1 cellular context compared by ENCODE assay signal in the genomic region with DNA sequence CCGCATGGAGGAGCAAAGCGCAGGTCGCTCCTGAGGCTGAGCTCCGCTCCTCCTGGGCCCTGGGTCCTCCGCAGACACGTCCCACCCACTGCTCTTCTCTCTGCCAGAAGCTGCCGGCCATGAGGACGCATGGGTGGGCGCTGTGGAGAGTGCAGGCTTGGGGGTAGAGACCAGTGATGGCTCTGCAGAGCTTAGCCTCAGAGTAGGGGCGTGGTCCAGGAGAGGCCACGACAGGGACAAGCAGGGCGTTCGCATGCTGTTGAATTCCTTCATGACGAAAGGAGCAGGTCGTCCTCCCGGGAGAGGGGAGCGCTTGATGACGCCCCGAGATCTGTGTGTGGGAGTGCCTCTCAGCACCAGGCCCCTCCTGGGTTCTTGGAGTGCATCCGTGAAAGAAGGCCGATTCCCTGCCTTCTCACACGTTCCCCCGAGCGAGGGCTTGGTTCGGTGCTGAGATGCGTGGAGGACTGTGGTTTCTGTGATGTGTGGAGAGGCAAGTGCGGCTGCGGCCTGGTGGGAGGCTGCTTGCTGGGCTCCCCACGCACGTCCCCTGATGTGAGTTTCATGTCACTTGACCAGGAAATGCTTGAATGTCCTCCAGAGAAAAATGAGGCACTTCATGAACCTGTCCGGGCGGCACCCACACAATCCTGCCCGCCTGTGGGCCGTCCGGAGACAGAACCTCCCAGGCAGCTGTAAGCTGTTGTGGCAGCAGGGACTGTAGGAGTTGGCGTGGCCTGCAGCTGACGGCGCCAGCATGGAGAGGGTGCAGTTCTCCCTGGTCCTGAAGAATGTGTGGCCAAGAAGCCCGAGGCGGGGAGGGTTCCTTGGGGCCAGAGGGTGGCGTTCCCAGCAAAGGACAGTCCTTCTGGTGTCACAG.
TF ChIP-seq lines count a peak whose summit lies in the region.

No MANE protein-coding gene starts in this region.

TF ChIP-seq in GM23338, 12 proteins besides CTCF, POLR2A, EP300 and RAD21:
- TF ChIP-seq, protein P1, sequence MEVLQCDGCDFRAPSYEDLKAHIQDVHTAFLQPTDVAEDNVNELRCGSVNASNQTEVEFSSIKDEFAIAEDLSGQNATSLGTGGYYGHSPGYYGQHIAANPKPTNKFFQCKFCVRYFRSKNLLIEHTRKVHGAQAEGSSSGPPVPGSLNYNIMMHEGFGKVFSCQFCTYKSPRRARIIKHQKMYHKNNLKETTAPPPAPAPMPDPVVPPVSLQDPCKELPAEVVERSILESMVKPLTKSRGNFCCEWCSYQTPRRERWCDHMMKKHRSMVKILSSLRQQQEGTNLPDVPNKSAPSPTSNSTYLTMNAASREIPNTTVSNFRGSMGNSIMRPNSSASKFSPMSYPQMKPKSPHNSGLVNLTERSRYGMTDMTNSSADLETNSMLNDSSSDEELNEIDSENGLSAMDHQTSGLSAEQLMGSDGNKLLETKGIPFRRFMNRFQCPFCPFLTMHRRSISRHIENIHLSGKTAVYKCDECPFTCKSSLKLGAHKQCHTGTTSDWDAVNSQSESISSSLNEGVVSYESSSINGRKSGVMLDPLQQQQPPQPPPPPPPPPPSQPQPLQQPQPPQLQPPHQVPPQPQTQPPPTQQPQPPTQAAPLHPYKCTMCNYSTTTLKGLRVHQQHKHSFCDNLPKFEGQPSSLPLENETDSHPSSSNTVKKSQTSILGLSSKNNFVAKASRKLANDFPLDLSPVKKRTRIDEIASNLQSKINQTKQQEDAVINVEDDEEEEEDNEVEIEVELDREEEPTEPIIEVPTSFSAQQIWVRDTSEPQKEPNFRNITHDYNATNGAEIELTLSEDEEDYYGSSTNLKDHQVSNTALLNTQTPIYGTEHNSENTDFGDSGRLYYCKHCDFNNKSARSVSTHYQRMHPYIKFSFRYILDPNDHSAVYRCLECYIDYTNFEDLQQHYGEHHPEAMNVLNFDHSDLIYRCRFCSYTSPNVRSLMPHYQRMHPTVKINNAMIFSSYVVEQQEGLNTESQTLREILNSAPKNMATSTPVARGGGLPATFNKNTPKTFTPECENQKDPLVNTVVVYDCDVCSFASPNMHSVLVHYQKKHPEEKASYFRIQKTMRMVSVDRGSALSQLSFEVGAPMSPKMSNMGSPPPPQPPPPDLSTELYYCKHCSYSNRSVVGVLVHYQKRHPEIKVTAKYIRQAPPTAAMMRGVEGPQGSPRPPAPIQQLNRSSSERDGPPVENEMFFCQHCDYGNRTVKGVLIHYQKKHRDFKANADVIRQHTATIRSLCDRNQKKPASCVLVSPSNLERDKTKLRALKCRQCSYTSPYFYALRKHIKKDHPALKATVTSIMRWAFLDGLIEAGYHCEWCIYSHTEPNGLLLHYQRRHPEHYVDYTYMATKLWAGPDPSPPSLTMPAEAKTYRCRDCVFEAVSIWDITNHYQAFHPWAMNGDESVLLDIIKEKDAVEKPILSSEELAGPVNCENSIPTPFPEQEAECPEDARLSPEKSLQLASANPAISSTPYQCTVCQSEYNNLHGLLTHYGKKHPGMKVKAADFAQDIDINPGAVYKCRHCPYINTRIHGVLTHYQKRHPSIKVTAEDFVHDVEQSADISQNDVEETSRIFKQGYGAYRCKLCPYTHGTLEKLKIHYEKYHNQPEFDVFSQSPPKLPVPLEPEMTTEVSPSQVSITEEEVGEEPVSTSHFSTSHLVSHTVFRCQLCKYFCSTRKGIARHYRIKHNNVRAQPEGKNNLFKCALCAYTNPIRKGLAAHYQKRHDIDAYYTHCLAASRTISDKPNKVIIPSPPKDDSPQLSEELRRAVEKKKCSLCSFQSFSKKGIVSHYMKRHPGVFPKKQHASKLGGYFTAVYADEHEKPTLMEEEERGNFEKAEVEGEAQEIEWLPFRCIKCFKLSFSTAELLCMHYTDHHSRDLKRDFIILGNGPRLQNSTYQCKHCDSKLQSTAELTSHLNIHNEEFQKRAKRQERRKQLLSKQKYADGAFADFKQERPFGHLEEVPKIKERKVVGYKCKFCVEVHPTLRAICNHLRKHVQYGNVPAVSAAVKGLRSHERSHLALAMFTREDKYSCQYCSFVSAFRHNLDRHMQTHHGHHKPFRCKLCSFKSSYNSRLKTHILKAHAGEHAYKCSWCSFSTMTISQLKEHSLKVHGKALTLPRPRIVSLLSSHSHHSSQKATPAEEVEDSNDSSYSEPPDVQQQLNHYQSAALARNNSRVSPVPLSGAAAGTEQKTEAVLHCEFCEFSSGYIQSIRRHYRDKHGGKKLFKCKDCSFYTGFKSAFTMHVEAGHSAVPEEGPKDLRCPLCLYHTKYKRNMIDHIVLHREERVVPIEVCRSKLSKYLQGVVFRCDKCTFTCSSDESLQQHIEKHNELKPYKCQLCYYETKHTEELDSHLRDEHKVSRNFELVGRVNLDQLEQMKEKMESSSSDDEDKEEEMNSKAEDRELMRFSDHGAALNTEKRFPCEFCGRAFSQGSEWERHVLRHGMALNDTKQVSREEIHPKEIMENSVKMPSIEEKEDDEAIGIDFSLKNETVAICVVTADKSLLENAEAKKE (CRISPR knock-in tag; IDR thresholded peaks at IDR 0.05) = no peak
- TF ChIP-seq, protein P2, sequence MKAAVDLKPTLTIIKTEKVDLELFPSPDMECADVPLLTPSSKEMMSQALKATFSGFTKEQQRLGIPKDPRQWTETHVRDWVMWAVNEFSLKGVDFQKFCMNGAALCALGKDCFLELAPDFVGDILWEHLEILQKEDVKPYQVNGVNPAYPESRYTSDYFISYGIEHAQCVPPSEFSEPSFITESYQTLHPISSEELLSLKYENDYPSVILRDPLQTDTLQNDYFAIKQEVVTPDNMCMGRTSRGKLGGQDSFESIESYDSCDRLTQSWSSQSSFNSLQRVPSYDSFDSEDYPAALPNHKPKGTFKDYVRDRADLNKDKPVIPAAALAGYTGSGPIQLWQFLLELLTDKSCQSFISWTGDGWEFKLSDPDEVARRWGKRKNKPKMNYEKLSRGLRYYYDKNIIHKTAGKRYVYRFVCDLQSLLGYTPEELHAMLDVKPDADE (IDR thresholded peaks at IDR 0.05) = no peak
- TF ChIP-seq CREB1 (CRISPR knock-in tag; IDR thresholded peaks at IDR 0.05; ENCODE audit: low read depth) = no peak
- no peak for TF ChIP-seq EZH2phosphoT487 (IDR thresholded peaks at IDR 0.05; ENCODE audit: unreplicated experiment)
- no peak for TF ChIP-seq NANOG (IDR thresholded peaks at IDR 0.05; ENCODE audit: borderline replicate concordance)
- TF ChIP-seq JUNB (IDR thresholded peaks at IDR 0.05; ENCODE audit: unreplicated experiment) = no peak
- TF ChIP-seq POLR2AphosphoS5 (IDR thresholded peaks at IDR 0.05; ENCODE audit: low read depth) = no peak
- TF ChIP-seq STAT1 (IDR thresholded peaks at IDR 0.05; ENCODE audit: unreplicated experiment) = no peak
